Comparison of ENCODE assay signal across 33 cellular contexts in genomic region chr5:66538126-66538525, GRCh38.
"Had no signal": no experiment of that assay in that cellular context is flagged by ENCODE, and none has a peak within 500 bp of the region (broad histone marks: within the 10 kb centered on the region; RNA-seq: fewer than 3 reads in every experiment).

No MANE protein-coding gene starts in this region.

- H3K4me1 Mint-ChIP-seq: activated naive CD4-positive, alpha-beta T cell treated with anti-CD3 and anti-CD28 coated beads, Interleukin-2, amount 10 ng/mL, durations not matched to agents 7 days and 5 days; T-cell; T-helper 17 cell had no signal

- H3K9me3 Mint-ChIP-seq: activated CD4-positive, alpha-beta memory T cell treated with anti-CD3 and anti-CD28 coated beads for 36 hours; activated CD4-positive, alpha-beta T cell treated with anti-CD3 and anti-CD28 coated beads, Interleukin-2, amount 10 ng/mL, durations not matched to agents 7 days and 5 days; activated naive CD4-positive, alpha-beta T cell treated with anti-CD3 and anti-CD28 coated beads, Interleukin-2, amount 10 ng/mL, durations not matched to agents 7 days and 5 days; activated naive CD8-positive, alpha-beta T cell treated with anti-CD3 and anti-CD28 coated beads for 36 hours; activated T-cell treated with anti-CD3 and anti-CD28 coated beads, Interleukin-2, amount 50 U/mL, for 4 hours; activated T-helper 1 cell treated with anti-CD3 and anti-CD28 coated beads, Interleukin-12 subunit alpha, Interleukin-12 subunit beta, Interleukin-2, Interleukin-4 antibody, amounts not matched to agents 30 ng/mL and 10 ng/mL and 1 ng/mL, durations not matched to agents 14 hours and 24 hours and 36 hours; T-cell had no signal

- H3K36me3 Mint-ChIP-seq: activated CD4-positive, alpha-beta memory T cell treated with anti-CD3 and anti-CD28 coated beads for 36 hours; activated naive CD4-positive, alpha-beta T cell treated with anti-CD3 and anti-CD28 coated beads, Interleukin-2, amount 10 ng/mL, durations not matched to agents 7 days and 5 days; activated naive CD8-positive, alpha-beta T cell treated with anti-CD3 and anti-CD28 coated beads for 36 hours; T-cell had no signal

- H3K27ac Mint-ChIP-seq: activated CD4-positive, alpha-beta memory T cell treated with anti-CD3 and anti-CD28 coated beads for 36 hours; activated CD4-positive, alpha-beta T cell treated with anti-CD3 and anti-CD28 coated beads, Interleukin-2, amount 10 ng/mL, durations not matched to agents 7 days and 5 days; activated naive CD4-positive, alpha-beta T cell treated with anti-CD3 and anti-CD28 coated beads, Interleukin-2, amount 10 ng/mL, durations not matched to agents 7 days and 5 days; activated naive CD8-positive, alpha-beta T cell treated with anti-CD3 and anti-CD28 coated beads for 36 hours; activated T-helper 1 cell treated with anti-CD3 and anti-CD28 coated beads, Interleukin-12 subunit alpha, Interleukin-12 subunit beta, Interleukin-2, Interleukin-4 antibody, amounts not matched to agents 30 ng/mL and 10 ng/mL and 1 ng/mL, durations not matched to agents 14 hours and 24 hours and 36 hours; T-cell; T-helper 17 cell had no signal

- H3K9me3 ChIP-seq: MG63, Peyer's patch had no signal

- H3K4me1 ChIP-seq: Peyer's patch had no signal

- H3K4me3 ChIP-seq: cardiac muscle cell, K562, MG63, Peyer's patch had no signal

- ATAC-seq: activated T-cell treated with anti-CD3 and anti-CD28 coated beads, Interleukin-2, amount 50 U/mL, for 4 hours; K562; PC-3; Right ventricle myocardium inferior; SK-N-SH treated with all-trans-retinoic acid at 6 μM for 48 hours; T-cell; T-helper 17 cell had no signal

- H3K27me3 ChIP-seq: cardiac muscle cell, MG63, Peyer's patch had no signal

- H3K4me3 Mint-ChIP-seq: activated CD4-positive, alpha-beta memory T cell treated with anti-CD3 and anti-CD28 coated beads for 36 hours; activated CD4-positive, alpha-beta T cell treated with anti-CD3 and anti-CD28 coated beads, Interleukin-2, amount 10 ng/mL, durations not matched to agents 7 days and 5 days; activated naive CD4-positive, alpha-beta T cell treated with anti-CD3 and anti-CD28 coated beads, Interleukin-2, amount 10 ng/mL, durations not matched to agents 7 days and 5 days; activated naive CD8-positive, alpha-beta T cell treated with anti-CD3 and anti-CD28 coated beads for 36 hours; activated T-cell treated with anti-CD3 and anti-CD28 coated beads, Interleukin-2, amount 50 U/mL, for 4 hours; activated T-helper 1 cell treated with anti-CD3 and anti-CD28 coated beads, Interleukin-12 subunit alpha, Interleukin-12 subunit beta, Interleukin-2, Interleukin-4 antibody, amounts not matched to agents 30 ng/mL and 10 ng/mL and 1 ng/mL, durations not matched to agents 14 hours and 24 hours and 36 hours; T-cell; T-helper 17 cell had no signal

- H3K36me3 ChIP-seq: cardiac muscle cell, MG63, Peyer's patch had no signal

- H3K27ac ChIP-seq: cardiac muscle cell, Peyer's patch, VCaP had no signal

- H3K27me3 Mint-ChIP-seq: activated CD4-positive, alpha-beta T cell treated with anti-CD3 and anti-CD28 coated beads, Interleukin-2, amount 10 ng/mL, durations not matched to agents 7 days and 5 days; activated naive CD4-positive, alpha-beta T cell treated with anti-CD3 and anti-CD28 coated beads, Interleukin-2, amount 10 ng/mL, durations not matched to agents 7 days and 5 days had no signal

- DNase-seq: activated CD4-positive, alpha-beta memory T cell treated with anti-CD3 and anti-CD28 coated beads for 36 hours; activated CD4-positive, alpha-beta T cell treated with anti-CD3 and anti-CD28 coated beads, Interleukin-2, amount 10 ng/mL, durations not matched to agents 7 days and 5 days; activated CD4-positive, CD25-positive, alpha-beta regulatory T cell; activated CD8-positive, alpha-beta memory T cell treated with anti-CD3 and anti-CD28 coated beads, Interleukin-2, amount 50 U/mL, for 4 hours; activated gamma-delta T cell treated with Interleukin-2 at 50 U/mL for 16 hours; activated naive CD4-positive, alpha-beta T cell treated with anti-CD3 and anti-CD28 coated beads, Interleukin-2, amount 10 ng/mL, durations not matched to agents 7 days and 5 days; activated naive CD8-positive, alpha-beta T cell treated with anti-CD3 and anti-CD28 coated beads for 36 hours; activated T-cell treated with anti-CD3 and anti-CD28 coated beads for 4 hours; activated T-cell treated with anti-CD3 and anti-CD28 coated beads, Interleukin-2, amount 50 U/mL, for 4 hours; amniotic stem cell; aorta; IMR-90; MG63; NCI-H1092; NCI-H1436 treated with DMSO at 0.1 percent for 48 hours; NCI-H1694 treated with DMSO at 0.1 percent for 48 hours; NCI-H2029; NCI-H510A; NCI-H526; NCI-H748 treated with DMSO at 0.1 percent for 48 hours; NK-92 treated with Interleukin-12 subunit alpha and Interleukin-12 subunit beta, amount 100 ng/mL, for 24 hours; PC-3; Peyer's patch; RPMI8226; SIG-M5; T-cell; T-helper 17 cell had no signal
